In the genomic region with DNA sequence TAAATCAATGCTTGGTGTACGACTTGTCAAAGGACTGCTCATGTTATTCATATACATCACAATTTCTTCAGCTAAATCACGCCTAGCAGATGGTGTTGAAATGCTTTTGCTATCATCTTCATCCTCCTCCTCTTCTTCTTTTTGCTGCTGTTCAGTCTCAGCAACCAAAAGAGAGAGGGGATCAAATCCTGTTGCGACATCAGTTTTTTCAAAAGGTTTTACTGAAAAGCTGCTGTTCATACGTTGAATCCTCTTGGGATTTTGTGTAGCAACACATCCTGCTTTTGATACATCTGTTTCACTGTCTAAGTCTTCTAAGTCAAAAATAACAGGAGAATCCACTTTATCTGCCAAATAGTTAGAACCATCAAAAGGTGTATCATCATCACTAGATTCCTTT, we compare ENCODE assay signal across 22 cellular contexts.
DNase-seq lines count a peak whose midpoint lies in the region; ATAC-seq, FAIRE-seq and TF ChIP-seq lines count a peak whose summit lies in the region.
"Had no signal": no experiment of that assay in that cellular context is flagged by ENCODE, and none has a peak within 500 bp of the region (broad histone marks: within the 10 kb centered on the region; RNA-seq: fewer than 3 reads in every experiment).

No MANE protein-coding gene starts in this region.

- H3K4me1 ChIP-seq in HepG2 (ENCODE audit: insufficient read depth, low read length) (no peaks in the 10 kb centered on the region), right lobe of liver (no peaks in the 10 kb centered on the region), K562 (replicated peaks in 1 of 2; ENCODE audit: control insufficient read depth in 2 of 2, insufficient read depth in 2 of 2, low read length in 2 of 2) (no peaks in the 10 kb centered on the region), esophagus muscularis mucosa (no peaks in the 10 kb centered on the region)
- H3K4me1 ChIP-seq: Peyer's patch, SJCRH30 had no signal

- FAIRE-seq in HepG2 (lab: Jason Lieb, UNC): no peak
- FAIRE-seq in K562 (lab: Jason Lieb, UNC): peak; percentile 59
- FAIRE-seq: D721Med had no signal

- H3K9me1 ChIP-seq in K562 (ENCODE audit: control insufficient read depth, insufficient read depth, low read length): no peaks in the 10 kb centered on the region

- TF ChIP-seq RAD21 in HepG2 (CRISPR knock-in tag; IDR thresholded peaks at IDR 0.05): no peak
- no peak for TF ChIP-seq RAD21 in K562 (CRISPR knock-in tag; conservative IDR thresholded peaks at IDR 0.05 in 1 of 2, IDR thresholded peaks at IDR 0.05 in 1 of 2)

- H3K27me3 ChIP-seq in HepG2 (ENCODE audit: control insufficient read depth in 1 of 2, insufficient read depth in 2 of 2, low read length in 2 of 2) (no peaks in the 10 kb centered on the region), right lobe of liver (no peaks in the 10 kb centered on the region), K562 (ENCODE audit: control insufficient read depth in 2 of 2, insufficient read depth in 2 of 2, low read length in 2 of 2) (no peaks in the 10 kb centered on the region), esophagus muscularis mucosa (no peaks in the 10 kb centered on the region)
- H3K27me3 ChIP-seq: Peyer's patch, SJCRH30 had no signal

- H3K9ac ChIP-seq in HepG2 (ENCODE audit: insufficient read depth, low read depth, low read length): no peak overlapping the region
- H3K9ac ChIP-seq in K562 (ENCODE audit: insufficient read depth in 1 of 2, low read depth in 2 of 2, low read length in 2 of 2): no peak overlapping the region
- H3K9ac ChIP-seq: KMS-11 had no signal

- H3K9me3 ChIP-seq in HepG2 (ENCODE audit: low read length) (no peaks in the 10 kb centered on the region), right lobe of liver (no peaks in the 10 kb centered on the region), K562 (replicated peaks; ENCODE audit: control insufficient read depth, insufficient read depth, low read depth, low read length) (no peaks in the 10 kb centered on the region), esophagus muscularis mucosa (no peaks in the 10 kb centered on the region)
- H3K9me3 ChIP-seq: Peyer's patch had no signal

- H3K36me3 ChIP-seq in HepG2 (replicated peaks in 1 of 2; ENCODE audit: control insufficient read depth in 1 of 2, insufficient read depth in 2 of 2, low read length in 2 of 2) (peaks cover 6 to 41% of the 10 kb centered on the region in 2 experiments; a peak in 2 of 5 replicates), right lobe of liver (peaks cover 4 to 35% (median 16%) of the 10 kb centered on the region in 4 donors), K562 (ENCODE audit: control insufficient read depth, insufficient read depth, low read length) (peaks cover 43% of the 10 kb centered on the region), esophagus muscularis mucosa (peaks cover 27 to 59% (median 42%) of the 10 kb centered on the region in 4 donors)

- H3K27ac ChIP-seq in HepG2 (ENCODE audit: extremely low read length, insufficient read depth, low read length): no peak overlapping the region
- no peak overlapping the region for H3K27ac ChIP-seq in right lobe of liver
- H3K27ac ChIP-seq in K562 (ENCODE audit: extremely low read depth, low read depth, low read length): no peak overlapping the region
- no peak overlapping the region for H3K27ac ChIP-seq in esophagus muscularis mucosa (replicated peaks in 1 of 4)
- H3K27ac ChIP-seq: HL-60, KMS-11, Peyer's patch, SJCRH30 had no signal

- WGBS in HepG2 (ENCODE audit: low lambda C conversion rate): 98% methylated on average over 4 of the region's 4 CpGs
- 95% methylated on average over 4 of the region's 4 CpGs for WGBS in right lobe of liver (ENCODE audit: insufficient coverage, low coverage, low lambda C conversion rate, missing lambda C conversion rate)
- 87% methylated on average over 4 of the region's 4 CpGs for WGBS in K562 (ENCODE audit: insufficient coverage, low coverage, missing lambda C conversion rate)
- 92% methylated on average over 4 of the region's 4 CpGs for WGBS in esophagus muscularis mucosa

- no peak for TF ChIP-seq EP300 in HepG2 (IDR thresholded peaks at IDR 0.05; ENCODE audit: low read depth in 2 of 2, low read length in 2 of 2)
- TF ChIP-seq EP300 in HepG2 (CRISPR knock-in tag; IDR thresholded peaks at IDR 0.05; ENCODE audit: borderline replicate concordance): no peak
- TF ChIP-seq EP300 in K562 (IDR thresholded peaks at IDR 0.05; ENCODE audit: low read length): no peak
- TF ChIP-seq EP300 in esophagus muscularis mucosa (IDR thresholded peaks at IDR 0.05): no peak

- no peak for DNase-seq in HepG2 (ENCODE audit: low spot score)
- DNase-seq in right lobe of liver: no peak
- DNase-seq in K562 (ENCODE audit: extremely low read depth in 1 of 4, low spot score in 3 of 4): no peak
- DNase-seq in fibroblast of the conjunctiva (ENCODE audit: low read depth): peak; percentile 3
- no peak for DNase-seq in A172 (ENCODE audit: low spot score)
- no peak for DNase-seq in esophagus muscularis mucosa (ENCODE audit: extremely low spot score)
- DNase-seq in H4 (ENCODE audit: low spot score): no peak
- DNase-seq: 8988T, DMS53, GDM1, H7, HFFc6, NCI-H1105 treated with DMSO at 0.1 percent for 48 hours, NCI-H2029 treated with DMSO at 0.1 percent for 48 hours, NCI-H345, NCI-H524 treated with DMSO at 0.1 percent for 48 hours, NCI-H82, Peyer's patch, SJCRH30 had no signal

- H3K79me2 ChIP-seq in HepG2 (ENCODE audit: insufficient read depth, low read length) (no peaks in the 10 kb centered on the region), K562 (ENCODE audit: control insufficient read depth, insufficient read depth, low read length) (no peaks in the 10 kb centered on the region)

- in situ Hi-C loops in HepG2 (cut with HindIII; ENCODE audit: extremely low pct_ligation_motif_present, low pct_unique_long_range_greater_than_20kb) (no loop called here), K562 (cut with MboI) (no loop called here)

- BruUV-seq in HepG2 (replicated peaks; lab: Mats Ljungman, UMichigan) (TSS peak; percentile 30), K562 (replicated peaks; lab: Mats Ljungman, UMichigan) (no TSS peak)

- TF ChIP-seq CTCF in HepG2 (CRISPR knock-in tag; IDR thresholded peaks at IDR 0.05): no peak
- no peak for TF ChIP-seq CTCF in right lobe of liver (IDR thresholded peaks at IDR 0.05)
- TF ChIP-seq CTCF in K562 (IDR thresholded peaks at IDR 0.05 in 2 of 3, conservative IDR thresholded peaks at IDR 0.05 in 1 of 3; ENCODE audit: insufficient read depth in 2 of 3, low read depth in 1 of 3, low read length in 3 of 3): no peak
- no peak for TF ChIP-seq CTCF in esophagus muscularis mucosa (IDR thresholded peaks at IDR 0.05)

- H3K4me3 ChIP-seq in HepG2 (replicated peaks in 1 of 3; ENCODE audit: insufficient read depth in 1 of 3, low read depth in 2 of 3, low read length in 3 of 3) (no peak overlapping the region), right lobe of liver (no peak overlapping the region), K562 (no peak overlapping the region), esophagus muscularis mucosa (no peak overlapping the region)
- H3K4me3 ChIP-seq: Peyer's patch, SJCRH30 had no signal

- POLR2A ChIA-PET in HepG2 (lab: Yijun Ruan, JAX) (no interaction called here), K562 (lab: Yijun Ruan, JAX) (no interaction called here)

- ATAC-seq in HepG2 (no peak), right lobe of liver (no peak), K562 (no peak)

- H3K4me2 ChIP-seq in HepG2 (ENCODE audit: low read depth, low read length) (no peak overlapping the region), K562 (ENCODE audit: insufficient read depth, low read length) (no peak overlapping the region)
- H3K4me2 ChIP-seq: KMS-11 had no signal

- intact Hi-C loops in HepG2 (cut with micrococcal nuclease; ENCODE audit: unreplicated experiment) (no loop called here), right lobe of liver (cut with DNase I) (no loop called here), K562 (cut with micrococcal nuclease) (no loop called here), esophagus muscularis mucosa (cut with DNase I) (no loop called here)

- CTCF ChIA-PET in HepG2 (lab: Yijun Ruan, JAX; ENCODE audit: low intra/inter-chr PET ratio, low total read pairs): no interaction called here
- CTCF ChIA-PET in K562 (lab: Yijun Ruan, JAX; ENCODE audit: low intra/inter-chr PET ratio): no interaction called here

- H4K20me1 ChIP-seq in HepG2 (ENCODE audit: insufficient read depth, low read length) (no peaks in the 10 kb centered on the region), K562 (replicated peaks; ENCODE audit: control insufficient read depth, insufficient read depth, low read length) (no peaks in the 10 kb centered on the region)

- TF ChIP-seq POLR2A in HepG2 (IDR thresholded peaks at IDR 0.05; ENCODE audit: insufficient read depth in 1 of 2, low read depth in 2 of 2, low read length in 2 of 2) (no peak), right lobe of liver (IDR thresholded peaks at IDR 0.05) (no peak), K562 (conservative IDR thresholded peaks at IDR 0.05) (no peak), esophagus muscularis mucosa (IDR thresholded peaks at IDR 0.05; ENCODE audit: low read depth) (no peak)

- H2AFZ ChIP-seq in HepG2 (ENCODE audit: low read length) (no peak overlapping the region), K562 (ENCODE audit: low read depth, low read length) (no peak overlapping the region)

TF ChIP-seq in HepG2, 621 proteins besides CTCF, POLR2A, EP300 and RAD21:
- TF ChIP-seq CEBPB (IDR thresholded peaks at IDR 0.05; ENCODE audit: borderline replicate concordance, low read depth, low read length): peak; percentile 53; the same call in 1 of the 2 replicates
- no peak for TF ChIP-seq HOXA9 (CRISPR knock-in tag; IDR thresholded peaks at IDR 0.05; ENCODE audit: borderline replicate concordance)

TF ChIP-seq in K562, 482 proteins besides CTCF, POLR2A, EP300 and RAD21 (continues in another document):
- TF ChIP-seq CEBPB (tag; IDR thresholded peaks at IDR 0.05) (peak; percentile 57), PRMT5 (CRISPR knock-in tag; IDR thresholded peaks at IDR 0.05) (no peak), ARHGAP35 (IDR thresholded peaks at IDR 0.05; ENCODE audit: partially characterized antibody) (no peak), SRSF9 (IDR thresholded peaks at IDR 0.05; ENCODE audit: borderline replicate concordance, low read depth, low read length) (no peak), SAFB (IDR thresholded peaks at IDR 0.05; ENCODE audit: borderline replicate concordance, low read depth, low read length) (no peak), CEBPG (CRISPR knock-in tag; IDR thresholded peaks at IDR 0.05) (no peak), CEBPG (tag; conservative IDR thresholded peaks at IDR 0.05 in 1 of 2, IDR thresholded peaks at IDR 0.05 in 1 of 2) (peak in 1 of 2 experiments; percentile 17; a peak in 1 of 4 replicates), MYBL2 (IDR thresholded peaks at IDR 0.05; ENCODE audit: low read depth) (no peak), MYBL2 (CRISPR knock-in tag; IDR thresholded peaks at IDR 0.05; ENCODE audit: borderline replicate concordance) (no peak)

Comparison
In these comparisons a context has a peak if more than half of its experiments do, and no peak if none do; other contexts are left out.
1. Of the 241 proteins assayed by ChIP-seq in both HepG2 and K562: peak only in HepG2: none; only in K562: none; in both: CEBPB; in neither: 239; mixed calls (peak in some experiments, not most) for 1.